ENCODE assay signal across 1 cellular context in the genomic region with DNA sequence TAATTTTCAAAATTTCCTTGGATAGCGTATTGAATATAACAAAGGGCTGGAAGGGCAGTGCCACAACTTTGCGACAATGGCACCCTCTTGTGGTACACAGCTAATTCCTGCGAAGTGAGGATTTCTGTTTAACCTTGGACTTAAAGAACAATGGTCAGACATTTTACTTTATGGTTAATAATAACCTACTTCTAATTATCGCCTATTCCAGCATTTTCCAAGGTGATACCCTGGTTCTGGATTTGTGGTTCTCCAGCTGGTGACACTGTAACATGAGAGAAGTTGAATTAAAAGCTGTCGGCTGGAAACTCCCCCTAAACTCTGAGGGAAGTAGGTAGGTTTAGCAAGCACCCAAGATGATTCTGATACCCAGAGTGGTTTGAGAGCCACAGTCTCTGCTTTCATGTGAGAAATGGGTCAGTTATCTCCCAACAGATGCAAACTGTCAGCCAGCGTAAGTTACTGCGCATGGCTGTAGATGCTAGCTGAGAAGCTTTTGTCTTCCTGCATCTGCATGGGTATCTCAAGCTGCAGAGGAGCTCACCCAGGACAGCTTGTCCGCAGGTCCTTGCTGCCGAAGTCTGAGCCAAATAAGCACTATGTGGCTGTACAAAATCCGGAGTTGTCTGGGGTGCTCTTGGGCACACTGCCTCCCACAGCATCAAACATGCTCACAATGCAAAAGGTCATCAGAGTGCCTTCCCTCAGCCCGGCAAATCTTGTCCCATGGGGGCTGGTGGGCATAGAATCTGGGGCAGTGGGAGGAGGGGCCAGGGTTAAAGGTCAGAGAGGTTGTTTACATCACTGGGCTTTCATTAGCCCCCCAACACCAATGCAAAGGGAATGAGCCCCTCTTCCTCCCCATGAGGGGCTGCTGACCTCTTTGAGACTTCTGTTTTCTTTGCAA.
TF ChIP-seq lines count a peak whose summit lies in the region.

No MANE protein-coding gene starts in this region.

TF ChIP-seq in GM12878, 131 proteins besides CTCF, POLR2A, EP300 and RAD21 (continued from another document):
- TF ChIP-seq, protein P1, sequence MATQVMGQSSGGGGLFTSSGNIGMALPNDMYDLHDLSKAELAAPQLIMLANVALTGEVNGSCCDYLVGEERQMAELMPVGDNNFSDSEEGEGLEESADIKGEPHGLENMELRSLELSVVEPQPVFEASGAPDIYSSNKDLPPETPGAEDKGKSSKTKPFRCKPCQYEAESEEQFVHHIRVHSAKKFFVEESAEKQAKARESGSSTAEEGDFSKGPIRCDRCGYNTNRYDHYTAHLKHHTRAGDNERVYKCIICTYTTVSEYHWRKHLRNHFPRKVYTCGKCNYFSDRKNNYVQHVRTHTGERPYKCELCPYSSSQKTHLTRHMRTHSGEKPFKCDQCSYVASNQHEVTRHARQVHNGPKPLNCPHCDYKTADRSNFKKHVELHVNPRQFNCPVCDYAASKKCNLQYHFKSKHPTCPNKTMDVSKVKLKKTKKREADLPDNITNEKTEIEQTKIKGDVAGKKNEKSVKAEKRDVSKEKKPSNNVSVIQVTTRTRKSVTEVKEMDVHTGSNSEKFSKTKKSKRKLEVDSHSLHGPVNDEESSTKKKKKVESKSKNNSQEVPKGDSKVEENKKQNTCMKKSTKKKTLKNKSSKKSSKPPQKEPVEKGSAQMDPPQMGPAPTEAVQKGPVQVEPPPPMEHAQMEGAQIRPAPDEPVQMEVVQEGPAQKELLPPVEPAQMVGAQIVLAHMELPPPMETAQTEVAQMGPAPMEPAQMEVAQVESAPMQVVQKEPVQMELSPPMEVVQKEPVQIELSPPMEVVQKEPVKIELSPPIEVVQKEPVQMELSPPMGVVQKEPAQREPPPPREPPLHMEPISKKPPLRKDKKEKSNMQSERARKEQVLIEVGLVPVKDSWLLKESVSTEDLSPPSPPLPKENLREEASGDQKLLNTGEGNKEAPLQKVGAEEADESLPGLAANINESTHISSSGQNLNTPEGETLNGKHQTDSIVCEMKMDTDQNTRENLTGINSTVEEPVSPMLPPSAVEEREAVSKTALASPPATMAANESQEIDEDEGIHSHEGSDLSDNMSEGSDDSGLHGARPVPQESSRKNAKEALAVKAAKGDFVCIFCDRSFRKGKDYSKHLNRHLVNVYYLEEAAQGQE (IDR thresholded peaks at IDR 0.05; ENCODE audit: low read depth, low read length) = no peak
- TF ChIP-seq, protein P2, sequence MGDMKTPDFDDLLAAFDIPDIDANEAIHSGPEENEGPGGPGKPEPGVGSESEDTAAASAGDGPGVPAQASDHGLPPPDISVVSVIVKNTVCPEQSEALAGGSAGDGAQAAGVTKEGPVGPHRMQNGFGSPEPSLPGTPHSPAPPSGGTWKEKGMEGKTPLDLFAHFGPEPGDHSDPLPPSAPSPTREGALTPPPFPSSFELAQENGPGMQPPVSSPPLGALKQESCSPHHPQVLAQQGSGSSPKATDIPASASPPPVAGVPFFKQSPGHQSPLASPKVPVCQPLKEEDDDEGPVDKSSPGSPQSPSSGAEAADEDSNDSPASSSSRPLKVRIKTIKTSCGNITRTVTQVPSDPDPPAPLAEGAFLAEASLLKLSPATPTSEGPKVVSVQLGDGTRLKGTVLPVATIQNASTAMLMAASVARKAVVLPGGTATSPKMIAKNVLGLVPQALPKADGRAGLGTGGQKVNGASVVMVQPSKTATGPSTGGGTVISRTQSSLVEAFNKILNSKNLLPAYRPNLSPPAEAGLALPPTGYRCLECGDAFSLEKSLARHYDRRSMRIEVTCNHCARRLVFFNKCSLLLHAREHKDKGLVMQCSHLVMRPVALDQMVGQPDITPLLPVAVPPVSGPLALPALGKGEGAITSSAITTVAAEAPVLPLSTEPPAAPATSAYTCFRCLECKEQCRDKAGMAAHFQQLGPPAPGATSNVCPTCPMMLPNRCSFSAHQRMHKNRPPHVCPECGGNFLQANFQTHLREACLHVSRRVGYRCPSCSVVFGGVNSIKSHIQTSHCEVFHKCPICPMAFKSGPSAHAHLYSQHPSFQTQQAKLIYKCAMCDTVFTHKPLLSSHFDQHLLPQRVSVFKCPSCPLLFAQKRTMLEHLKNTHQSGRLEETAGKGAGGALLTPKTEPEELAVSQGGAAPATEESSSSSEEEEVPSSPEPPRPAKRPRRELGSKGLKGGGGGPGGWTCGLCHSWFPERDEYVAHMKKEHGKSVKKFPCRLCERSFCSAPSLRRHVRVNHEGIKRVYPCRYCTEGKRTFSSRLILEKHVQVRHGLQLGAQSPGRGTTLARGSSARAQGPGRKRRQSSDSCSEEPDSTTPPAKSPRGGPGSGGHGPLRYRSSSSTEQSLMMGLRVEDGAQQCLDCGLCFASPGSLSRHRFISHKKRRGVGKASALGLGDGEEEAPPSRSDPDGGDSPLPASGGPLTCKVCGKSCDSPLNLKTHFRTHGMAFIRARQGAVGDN (IDR thresholded peaks at IDR 0.05) = peak; percentile 58
- TF ChIP-seq, protein P3, sequence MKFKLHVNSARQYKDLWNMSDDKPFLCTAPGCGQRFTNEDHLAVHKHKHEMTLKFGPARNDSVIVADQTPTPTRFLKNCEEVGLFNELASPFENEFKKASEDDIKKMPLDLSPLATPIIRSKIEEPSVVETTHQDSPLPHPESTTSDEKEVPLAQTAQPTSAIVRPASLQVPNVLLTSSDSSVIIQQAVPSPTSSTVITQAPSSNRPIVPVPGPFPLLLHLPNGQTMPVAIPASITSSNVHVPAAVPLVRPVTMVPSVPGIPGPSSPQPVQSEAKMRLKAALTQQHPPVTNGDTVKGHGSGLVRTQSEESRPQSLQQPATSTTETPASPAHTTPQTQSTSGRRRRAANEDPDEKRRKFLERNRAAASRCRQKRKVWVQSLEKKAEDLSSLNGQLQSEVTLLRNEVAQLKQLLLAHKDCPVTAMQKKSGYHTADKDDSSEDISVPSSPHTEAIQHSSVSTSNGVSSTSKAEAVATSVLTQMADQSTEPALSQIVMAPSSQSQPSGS (IDR thresholded peaks at IDR 0.05; ENCODE audit: low read length) = no peak
- peak; percentile 9 to 49; a peak in 1 of 4 replicates for TF ChIP-seq IKZF2 (IDR thresholded peaks at IDR 0.05)
- TF ChIP-seq EED (IDR thresholded peaks at IDR 0.05; ENCODE audit: low read depth) = no peak
- TF ChIP-seq SMC3 (IDR thresholded peaks at IDR 0.05; ENCODE audit: borderline replicate concordance, low read length) = peak; percentile 98
- TF ChIP-seq TBL1XR1 (IDR thresholded peaks at IDR 0.05; ENCODE audit: low read depth, low read length) = 0 out of 2 replicates have a peak, but pooled peaks have one; percentile 34
- TF ChIP-seq MYC (IDR thresholded peaks at IDR 0.05; ENCODE audit: insufficient read depth, insufficient read length, insufficient replicate concordance, low read length, severe bottlenecking) = no peak
- TF ChIP-seq BRCA1 (IDR thresholded peaks at IDR 0.05; ENCODE audit: low read depth, low read length) = no peak
- peak; percentile 57; the same call in 1 of the 2 replicates for TF ChIP-seq NBN (IDR thresholded peaks at IDR 0.05)
- peak; percentile 26; the same call in 1 of the 2 replicates for TF ChIP-seq RUNX3 (IDR thresholded peaks at IDR 0.05; ENCODE audit: low read length)
- TF ChIP-seq YY1 (IDR thresholded peaks at IDR 0.05; ENCODE audit: low read depth, low read length) = peak; percentile 78; the same call in 1 of the 2 replicates
- TF ChIP-seq MEF2B (IDR thresholded peaks at IDR 0.05; ENCODE audit: partially characterized antibody, poor library complexity, severe bottlenecking) = peak; percentile 48
- peak; percentile 34; the same call in 1 of the 2 replicates for TF ChIP-seq DPF2 (IDR thresholded peaks at IDR 0.05)
- no peak for TF ChIP-seq STAT3 (IDR thresholded peaks at IDR 0.05; ENCODE audit: low read depth, low read length)
- peak; percentile 80 for TF ChIP-seq NR2F1 (conservative IDR thresholded peaks at IDR 0.05)
- TF ChIP-seq BHLHE40 (IDR thresholded peaks at IDR 0.05; ENCODE audit: borderline replicate concordance in 1 of 2, low read depth in 2 of 2, low read length in 1 of 2) = no peak
- TF ChIP-seq KLF5 (IDR thresholded peaks at IDR 0.05; ENCODE audit: partially characterized antibody) = no peak
- TF ChIP-seq, protein P4, sequence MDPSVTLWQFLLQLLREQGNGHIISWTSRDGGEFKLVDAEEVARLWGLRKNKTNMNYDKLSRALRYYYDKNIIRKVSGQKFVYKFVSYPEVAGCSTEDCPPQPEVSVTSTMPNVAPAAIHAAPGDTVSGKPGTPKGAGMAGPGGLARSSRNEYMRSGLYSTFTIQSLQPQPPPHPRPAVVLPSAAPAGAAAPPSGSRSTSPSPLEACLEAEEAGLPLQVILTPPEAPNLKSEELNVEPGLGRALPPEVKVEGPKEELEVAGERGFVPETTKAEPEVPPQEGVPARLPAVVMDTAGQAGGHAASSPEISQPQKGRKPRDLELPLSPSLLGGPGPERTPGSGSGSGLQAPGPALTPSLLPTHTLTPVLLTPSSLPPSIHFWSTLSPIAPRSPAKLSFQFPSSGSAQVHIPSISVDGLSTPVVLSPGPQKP (IDR thresholded peaks at IDR 0.05; ENCODE audit: low read depth, low read length) = no peak
- no peak for TF ChIP-seq POLR2AphosphoS2 (IDR thresholded peaks at IDR 0.05; ENCODE audit: low read depth, low read length)
- TF ChIP-seq, protein P5, sequence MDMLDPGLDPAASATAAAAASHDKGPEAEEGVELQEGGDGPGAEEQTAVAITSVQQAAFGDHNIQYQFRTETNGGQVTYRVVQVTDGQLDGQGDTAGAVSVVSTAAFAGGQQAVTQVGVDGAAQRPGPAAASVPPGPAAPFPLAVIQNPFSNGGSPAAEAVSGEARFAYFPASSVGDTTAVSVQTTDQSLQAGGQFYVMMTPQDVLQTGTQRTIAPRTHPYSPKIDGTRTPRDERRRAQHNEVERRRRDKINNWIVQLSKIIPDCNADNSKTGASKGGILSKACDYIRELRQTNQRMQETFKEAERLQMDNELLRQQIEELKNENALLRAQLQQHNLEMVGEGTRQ (IDR thresholded peaks at IDR 0.05; ENCODE audit: borderline replicate concordance, low read depth, low read length) = no peak
- TF ChIP-seq KDM1A (IDR thresholded peaks at IDR 0.05; ENCODE audit: borderline replicate concordance) = no peak
- no peak for TF ChIP-seq BACH1 (IDR thresholded peaks at IDR 0.05; ENCODE audit: borderline replicate concordance)
- no peak for TF ChIP-seq TCF7 (IDR thresholded peaks at IDR 0.05; ENCODE audit: borderline replicate concordance)
- TF ChIP-seq SMARCA5 (IDR thresholded peaks at IDR 0.05) = no peak; the same call in 1 of the 2 replicates
- TF ChIP-seq, protein P6, sequence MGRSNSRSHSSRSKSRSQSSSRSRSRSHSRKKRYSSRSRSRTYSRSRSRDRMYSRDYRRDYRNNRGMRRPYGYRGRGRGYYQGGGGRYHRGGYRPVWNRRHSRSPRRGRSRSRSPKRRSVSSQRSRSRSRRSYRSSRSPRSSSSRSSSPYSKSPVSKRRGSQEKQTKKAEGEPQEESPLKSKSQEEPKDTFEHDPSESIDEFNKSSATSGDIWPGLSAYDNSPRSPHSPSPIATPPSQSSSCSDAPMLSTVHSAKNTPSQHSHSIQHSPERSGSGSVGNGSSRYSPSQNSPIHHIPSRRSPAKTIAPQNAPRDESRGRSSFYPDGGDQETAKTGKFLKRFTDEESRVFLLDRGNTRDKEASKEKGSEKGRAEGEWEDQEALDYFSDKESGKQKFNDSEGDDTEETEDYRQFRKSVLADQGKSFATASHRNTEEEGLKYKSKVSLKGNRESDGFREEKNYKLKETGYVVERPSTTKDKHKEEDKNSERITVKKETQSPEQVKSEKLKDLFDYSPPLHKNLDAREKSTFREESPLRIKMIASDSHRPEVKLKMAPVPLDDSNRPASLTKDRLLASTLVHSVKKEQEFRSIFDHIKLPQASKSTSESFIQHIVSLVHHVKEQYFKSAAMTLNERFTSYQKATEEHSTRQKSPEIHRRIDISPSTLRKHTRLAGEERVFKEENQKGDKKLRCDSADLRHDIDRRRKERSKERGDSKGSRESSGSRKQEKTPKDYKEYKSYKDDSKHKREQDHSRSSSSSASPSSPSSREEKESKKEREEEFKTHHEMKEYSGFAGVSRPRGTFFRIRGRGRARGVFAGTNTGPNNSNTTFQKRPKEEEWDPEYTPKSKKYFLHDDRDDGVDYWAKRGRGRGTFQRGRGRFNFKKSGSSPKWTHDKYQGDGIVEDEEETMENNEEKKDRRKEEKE (IDR thresholded peaks at IDR 0.05) = no peak
- TF ChIP-seq CREM (IDR thresholded peaks at IDR 0.05; ENCODE audit: low read depth) = no peak
- TF ChIP-seq LARP7 (IDR thresholded peaks at IDR 0.05) = 0 out of 2 replicates have a peak, but pooled peaks have one; percentile 33
- peak; percentile 70 for TF ChIP-seq IKZF1 (conservative IDR thresholded peaks at IDR 0.05)
